ENCODE assay signal across 1 cellular context in genomic region chr6:26363882-26364825, GRCh38.
TF ChIP-seq lines count a peak whose summit lies in the region.

No MANE protein-coding gene starts in this region.

TF ChIP-seq in HCT116, 20 proteins besides CTCF, POLR2A, EP300 and RAD21 (continued from another document):
- no peak for TF ChIP-seq MAX (IDR thresholded peaks at IDR 0.05)
- TF ChIP-seq FOSL1 (IDR thresholded peaks at IDR 0.05; ENCODE audit: low read depth) = no peak
- TF ChIP-seq SP1 (IDR thresholded peaks at IDR 0.05; ENCODE audit: low read depth) = no peak
TF ChIP-seq in HCT116: peak in this region for 0.
